Comparison of ENCODE assay signal across 6 cellular contexts in the genomic region with DNA sequence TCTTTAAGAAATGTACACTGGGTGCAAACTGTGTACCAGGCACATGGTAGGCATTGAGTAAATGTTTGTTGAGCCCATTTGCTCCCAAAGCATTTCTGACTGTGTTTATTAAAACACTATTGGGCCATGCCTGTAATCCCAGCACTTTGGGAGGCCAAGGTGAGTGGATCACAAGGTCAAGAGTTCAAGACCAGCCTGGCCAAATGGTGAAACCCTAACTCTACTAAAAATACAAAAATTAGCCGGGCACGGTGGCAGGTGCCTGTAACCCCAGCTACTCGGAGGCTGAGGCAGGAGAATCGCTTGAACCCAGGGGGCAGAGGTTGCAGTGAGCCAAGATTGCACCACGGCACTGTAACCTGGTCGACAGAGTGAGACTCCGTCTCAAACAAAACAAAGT. TPM values are rescaled to one million over a fixed set of nuclear protein-coding genes. Genes with fewer than 3 reads are reported as not detected.
"Had no signal": no experiment of that assay in that cellular context is flagged by ENCODE, and none has a peak within 500 bp of the region (broad histone marks: within the 10 kb centered on the region; RNA-seq: fewer than 3 reads in every experiment).

No MANE protein-coding gene starts in this region.

RNA-seq across cellular contexts. Expression of a gene that starts 1.9 kb away (rescaled TPM):
- total RNA-seq: M059J, SJSA1 had no signal
- polyA plus RNA-seq: SK-N-SH had no signal

RNA-seq across cellular contexts. Expression of a gene that starts 32.7 kb away (rescaled TPM):
- total RNA-seq: M059J, PC-3, Peyer's patch, Right ventricle myocardium superior, SJSA1 had no signal
- polyA plus RNA-seq: SK-N-SH had no signal
